ENCODE assay signal across 8 cellular contexts in the genomic region with DNA sequence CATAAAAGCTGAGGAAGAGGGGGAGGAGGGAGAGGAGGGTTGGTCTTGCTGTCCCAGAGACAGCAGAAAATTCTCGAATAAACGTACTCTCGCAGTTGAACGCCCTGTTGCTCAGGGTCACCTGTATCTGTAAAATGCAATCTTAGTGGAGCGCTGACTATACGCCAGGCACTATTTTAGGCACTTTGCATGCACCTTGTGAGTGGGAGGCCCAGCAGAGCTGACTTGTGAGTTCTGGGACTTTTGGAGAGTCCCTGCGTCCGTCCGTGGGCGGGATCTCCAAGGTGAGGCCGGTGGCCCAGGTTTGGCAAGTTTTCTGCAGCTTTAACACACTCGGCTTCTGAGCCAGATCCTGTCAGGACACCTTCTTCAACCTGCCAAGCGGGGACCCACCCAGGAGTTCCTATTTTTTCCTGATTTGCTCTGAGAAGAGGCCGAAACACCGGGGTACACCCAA. TPM values are rescaled to one million over a fixed set of nuclear protein-coding genes. Genes with fewer than 3 reads are reported as not detected.
DNase-seq lines count a peak whose midpoint lies in the region; ATAC-seq and TF ChIP-seq lines count a peak whose summit lies in the region.

No MANE protein-coding gene starts in this region.

- H3K36me3 ChIP-seq in colonic mucosa (no peaks in the 10 kb centered on the region), tibial nerve (no peaks in the 10 kb centered on the region)

- H3K9me3 ChIP-seq in colonic mucosa (no peaks in the 10 kb centered on the region), tibial nerve (no peaks in the 10 kb centered on the region)

- no peaks in the 10 kb centered on the region for H3K27me3 ChIP-seq in colonic mucosa
- no peaks in the 10 kb centered on the region for H3K27me3 ChIP-seq in tibial nerve

- peak overlapping the region; percentile 77 to 88 for H3K4me3 Mint-ChIP-seq in CD14-positive monocyte
- H3K4me3 Mint-ChIP-seq in naive B cell: peak overlapping the region; percentile 37 to 87 (median 82)

- no peak for DNase-seq in CD14-positive monocyte (ENCODE audit: low spot score)
- peak; percentile 57 for DNase-seq in RPMI8226
- peak; percentile 71 for DNase-seq in colonic mucosa
- no peak for DNase-seq in naive B cell
- no peak for DNase-seq in tibial nerve (ENCODE audit: low spot score in 2 of 2)
- no peak for DNase-seq in SKM-1 treated with dmso at 0.1 percent for 144 hours (lab: John Stamatoyannopoulos, UW; ENCODE audit: unreplicated experiment)
- DNase-seq in NCI-H1105 (lab: John Stamatoyannopoulos, UW): no peak

- intact Hi-C loops in CD14-positive monocyte (cut with micrococcal nuclease) (loop anchor here in 1 of 2 donors (2.0 to 5.0 kb wide), 2 partner anchors 46 to 83 kb away; no protein-coding TSS in a partner anchor), colonic mucosa (cut with DNase I) (loop anchor here (2.0 to 5.0 kb wide), 2 partner anchors 46 to 83 kb away; no protein-coding TSS in a partner anchor)

- H3K4me1 Mint-ChIP-seq in CD14-positive monocyte: peaks cover 9% of the 10 kb centered on the region
- peaks cover 0 to 14% (median 4%) of the 10 kb centered on the region in 3 donors for H3K4me1 Mint-ChIP-seq in naive B cell

- H3K27ac Mint-ChIP-seq in CD14-positive monocyte (peak overlapping the region; percentile 54 to 94 (median 90)), naive B cell (peak overlapping the region in 1 of 6 donors; percentile 40)

- H3K9ac ChIP-seq in colonic mucosa (ENCODE audit: low read depth in 2 of 2, low read length in 2 of 2): peak overlapping the region; percentile 70 to 87

- 34 to 38% methylated on average over 14 to 15 of the region's 15 CpGs for WGBS in tibial nerve, 2 donors

- TF ChIP-seq CTCF in CD14-positive monocyte (IDR thresholded peaks at IDR 0.05): no peak
- TF ChIP-seq CTCF in colonic mucosa (IDR thresholded peaks at IDR 0.05): no peak
- TF ChIP-seq CTCF in tibial nerve (IDR thresholded peaks at IDR 0.05): no peak

- ATAC-seq in GM21723 (IDR thresholded peaks at IDR 0.05; ENCODE audit: unreplicated experiment) (peak; percentile 29), naive B cell (ENCODE audit: low read depth in 2 of 2) (peak; percentile 12 to 25)

- no peak for TF ChIP-seq EP300 in tibial nerve (IDR thresholded peaks at IDR 0.05)

- H3K27ac ChIP-seq in colonic mucosa (peak overlapping the region; percentile 81), tibial nerve (peak overlapping the region; percentile 89 to 96 (median 94))

- H3K4me3 ChIP-seq in colonic mucosa (peak overlapping the region; percentile 34), tibial nerve (peak overlapping the region; percentile 35 to 61 (median 52))

- H3K27me3 Mint-ChIP-seq in CD14-positive monocyte (ENCODE audit: low read depth in 3 of 3) (peaks cover 37 to 50% (median 46%) of the 10 kb centered on the region in 3 donors), naive B cell (peaks cover 50 to 73% (median 65%) of the 10 kb centered on the region in 3 donors)

- H3K9me3 Mint-ChIP-seq in CD14-positive monocyte: no peaks in the 10 kb centered on the region
- peaks cover 0 to 2% (median 0%) of the 10 kb centered on the region in 7 donors for H3K9me3 Mint-ChIP-seq in naive B cell

- H3K4me1 ChIP-seq in colonic mucosa (peaks cover 16% of the 10 kb centered on the region), tibial nerve (peaks cover 0 to 53% (median 16%) of the 10 kb centered on the region in 4 donors)

- TF ChIP-seq POLR2A in tibial nerve (IDR thresholded peaks at IDR 0.05): no peak

- H3K36me3 Mint-ChIP-seq in CD14-positive monocyte (peaks cover 0 to 2% of the 10 kb centered on the region in 2 donors), naive B cell (no peaks in the 10 kb centered on the region)

RNA-seq across cellular contexts. Expression of a gene that starts 32.5 kb away (rescaled TPM):
- polyA plus RNA-seq in CD14-positive monocyte (not detected), naive B cell (ENCODE audit: low read depth in 6 of 6) (not detected)
- total RNA-seq in colonic mucosa (100 to 1,000 TPM; 107 to 123 TPM), tibial nerve (10 to 100 TPM in 1 of 4 donors, 1 to 10 TPM in 2, not detected in 1; 2.9 to 15.3 (median 7.6) TPM)

Comparison
In these comparisons a context has a peak if more than half of its experiments do, and no peak if none do; other contexts are left out.
1. DNase-seq: peak in RPMI8226 (single experiment) and colonic mucosa (single experiment); none in CD14-positive monocyte (single experiment), naive B cell (single experiment), tibial nerve (0 of 2), SKM-1 treated with dmso at 0.1 percent for 144 hours (single experiment) and NCI-H1105 (single experiment).
2. RNA of a gene that starts 32.5 kb away (total RNA-seq): 107 to 123 TPM in colonic mucosa; 2.9 to 15.3 TPM in tibial nerve; every median in the first group is over 4 times any median in the second.